ENCODE assay signal across 9 cellular contexts in genomic region chr1:167052389-167052788, GRCh38. TPM values are rescaled to one million over a fixed set of nuclear protein-coding genes. Genes with fewer than 3 reads are reported as not detected.
A peak's percentile ranks its signal among the peaks of the same experiment; 100 is the strongest.
DNase-seq lines count a peak whose midpoint lies in the region; ATAC-seq, FAIRE-seq and TF ChIP-seq lines count a peak whose summit lies in the region.
"Had no signal": no experiment of that assay in that cellular context is flagged by ENCODE, and none has a peak within 500 bp of the region (broad histone marks: within the 10 kb centered on the region; RNA-seq: fewer than 3 reads in every experiment).

No MANE protein-coding gene starts in this region.

- FAIRE-seq in H54 (lab: Jason Lieb, UNC), result no peak

- no peaks in the 10 kb centered on the region for H3K9me3 Mint-ChIP-seq in CD8-positive, alpha-beta memory T cell
- H3K9me3 Mint-ChIP-seq: activated T-helper 17 cell treated with anti-CD3 and anti-CD28 coated beads, Interleukin-2, amount 50 U/mL, for 72 hours had no signal

- peaks cover 4% of the 10 kb centered on the region for H3K27me3 Mint-ChIP-seq in T-helper 17 cell
- no peaks in the 10 kb centered on the region for H3K27me3 Mint-ChIP-seq in CD8-positive, alpha-beta memory T cell
- H3K27me3 Mint-ChIP-seq: activated T-helper 17 cell treated with anti-CD3 and anti-CD28 coated beads, Interleukin-2, amount 50 U/mL, for 72 hours had no signal

- no peaks in the 10 kb centered on the region for H3K4me1 ChIP-seq in CD8-positive, alpha-beta memory T cell (ENCODE audit: insufficient read depth, low read length)

- peak; percentile 46 for TF ChIP-seq CTCF in AG04450 (IDR thresholded peaks at IDR 0.05; ENCODE audit: low read depth, low read length)

- no peak overlapping the region for H3K27ac ChIP-seq in AG04450 (ENCODE audit: low read depth, low read length)
- H3K27ac ChIP-seq in CD8-positive, alpha-beta memory T cell (ENCODE audit: low read depth, low read length), result no peak overlapping the region

- no peak for TF ChIP-seq POLR2A in H54 (IDR thresholded peaks at IDR 0.05; ENCODE audit: low read depth, low read length)

- H3K36me3 ChIP-seq in CD8-positive, alpha-beta memory T cell (ENCODE audit: insufficient read depth, low read length), result no peaks in the 10 kb centered on the region

- DNase-seq in AG04450 (ENCODE audit: low read depth, low spot score) (no peak), H54 (ENCODE audit: insufficient read length, low spot score) (peak; percentile 28), T-helper 17 cell (no peak), iris pigment epithelial cell (ENCODE audit: low read depth) (peak; percentile 11), pons (ENCODE audit: low spot score) (no peak)
- DNase-seq in CD8-positive, alpha-beta memory T cell, result no peak

- H3K9me3 ChIP-seq in AG04450 (ENCODE audit: control insufficient read depth, insufficient read depth, low read length), result no peaks in the 10 kb centered on the region
- no peaks in the 10 kb centered on the region for H3K9me3 ChIP-seq in T-helper 17 cell (ENCODE audit: control insufficient read depth, low read length, poor library complexity, severe bottlenecking)
- H3K9me3 ChIP-seq in CD8-positive, alpha-beta memory T cell (ENCODE audit: low read length), result no peaks in the 10 kb centered on the region

- POLR2A ChIA-PET in AG04450 (lab: Yijun Ruan, JAX), result no interaction called here
- POLR2A ChIA-PET in CD8-positive, alpha-beta memory T cell (lab: Charles Lee), result no interaction called here

- no peak overlapping the region for H3K4me3 Mint-ChIP-seq in T-helper 17 cell
- no peak overlapping the region for H3K4me3 Mint-ChIP-seq in CD8-positive, alpha-beta memory T cell
- H3K4me3 Mint-ChIP-seq: activated T-helper 17 cell treated with anti-CD3 and anti-CD28 coated beads, Interleukin-2, amount 50 U/mL, for 72 hours had no signal

- peaks cover 3% of the 10 kb centered on the region for H3K4me1 Mint-ChIP-seq in T-helper 17 cell
- H3K4me1 Mint-ChIP-seq in CD8-positive, alpha-beta memory T cell, result peaks cover 0 to 3% (median 0%) of the 10 kb centered on the region in 3 donors
- H3K4me1 Mint-ChIP-seq: activated T-helper 17 cell treated with anti-CD3 and anti-CD28 coated beads, Interleukin-2, amount 50 U/mL, for 72 hours had no signal

- H3K4me3 ChIP-seq in AG04450 (ENCODE audit: low read depth, low read length), result no peak overlapping the region
- H3K4me3 ChIP-seq in CD8-positive, alpha-beta memory T cell (ENCODE audit: low read length), result no peak overlapping the region

- ATAC-seq in T-helper 17 cell, result no peak
- ATAC-seq in GM18909 (IDR thresholded peaks at IDR 0.05; ENCODE audit: poor library complexity, unreplicated experiment), result no peak
- ATAC-seq in HG02610 (IDR thresholded peaks at IDR 0.05; ENCODE audit: unreplicated experiment), result no peak
- ATAC-seq: activated T-helper 17 cell treated with anti-CD3 and anti-CD28 coated beads, Interleukin-2, amount 50 U/mL, for 72 hours had no signal

- CTCF ChIA-PET in AG04450 (lab: Charles Lee), result no interaction called here
- CTCF ChIA-PET in CD8-positive, alpha-beta memory T cell (lab: Charles Lee), result interaction anchor here (1.1 to 18.0 kb wide), 2 partner anchors 8 to 141 kb away, joined by 3 to 454 read pairs; no protein-coding TSS in a partner anchor

- H3K27ac Mint-ChIP-seq in T-helper 17 cell, result peak overlapping the region; percentile 32
- H3K27ac Mint-ChIP-seq in CD8-positive, alpha-beta memory T cell, result no peak overlapping the region
- H3K27ac Mint-ChIP-seq: activated T-helper 17 cell treated with anti-CD3 and anti-CD28 coated beads, Interleukin-2, amount 50 U/mL, for 72 hours had no signal

- no peaks in the 10 kb centered on the region for H3K36me3 Mint-ChIP-seq in T-helper 17 cell (ENCODE audit: low read depth)
- peaks cover 0 to 27% (median 5%) of the 10 kb centered on the region in 3 donors for H3K36me3 Mint-ChIP-seq in CD8-positive, alpha-beta memory T cell

- no peaks in the 10 kb centered on the region for H3K27me3 ChIP-seq in AG04450 (ENCODE audit: control insufficient read depth, insufficient read depth, low read length)
- H3K27me3 ChIP-seq in CD8-positive, alpha-beta memory T cell (ENCODE audit: insufficient read depth, low read length, poor library complexity, severe bottlenecking), result no peaks in the 10 kb centered on the region

RNA-seq across cellular contexts. Expression of gene GPA33, which starts 37.8 kb away (rescaled TPM):
- not detected in 2 replicates for polyA plus RNA-seq in AG04450 (2011; rRNA removed)
- polyA minus RNA-seq in AG04450 (2011; rRNA and poly(A)+ RNA removed), result not detected in 2 replicates
- total RNA-seq in T-helper 17 cell, result 1 to 10 TPM; 5.3 to 7.6 TPM
- total RNA-seq in CD8-positive, alpha-beta memory T cell, result under 1 TPM; 0.66 to 0.97 TPM
- polyA plus RNA-seq in CD8-positive, alpha-beta memory T cell, result 19.7 TPM

RNA-seq across cellular contexts. Expression of gene STYXL2, which starts 41.5 kb away (rescaled TPM):
- polyA plus RNA-seq in AG04450 (2011; rRNA removed), result not detected in 2 replicates
- not detected in 2 replicates for polyA minus RNA-seq in AG04450 (2011; rRNA and poly(A)+ RNA removed)
- total RNA-seq in T-helper 17 cell, result not detected
- not detected for total RNA-seq in CD8-positive, alpha-beta memory T cell
- not detected for polyA plus RNA-seq in CD8-positive, alpha-beta memory T cell
- total RNA-seq: activated T-helper 17 cell treated with anti-CD3 and anti-CD28 coated beads, Interleukin-2, amount 50 U/mL, for 72 hours had no signal

Comparison
In these comparisons a context has a peak if more than half of its experiments do, and no peak if none do; other contexts are left out.
1. DNase-seq: peak in H54 (single experiment) and iris pigment epithelial cell (single experiment); none in AG04450 (single experiment), T-helper 17 cell (0 of 3), CD8-positive, alpha-beta memory T cell (0 of 5) and pons (single experiment).